15 cellular contexts compared by ENCODE assay signal in genomic region chr12:26422839-26423398, GRCh38.
DNase-seq lines count a peak whose midpoint lies in the region; ATAC-seq, FAIRE-seq and TF ChIP-seq lines count a peak whose summit lies in the region.
"Had no signal": no experiment of that assay in that cellular context is flagged by ENCODE, and none has a peak within 500 bp of the region (broad histone marks: within the 10 kb centered on the region; RNA-seq: fewer than 3 reads in every experiment).

No MANE protein-coding gene starts in this region.

- no TSS peak for BruUV-seq in IMR-90 (replicated peaks; lab: Mats Ljungman, UMichigan)

- WGBS in IMR-90 (ENCODE audit: extremely low coverage in 2 of 2, insufficient read length in 1 of 2), 2 experiments = no CpG with 5 or more reads among the region's 3 CpGs

- H2AFZ ChIP-seq in IMR-90 (replicated peaks; ENCODE audit: low read length, poor library complexity) = no peak overlapping the region

- H3K4me3 ChIP-seq in IMR-90 (ENCODE audit: insufficient read depth, low read depth, low read length) = no peak overlapping the region
- no peak overlapping the region for H3K4me3 ChIP-seq in foreskin fibroblast (ENCODE audit: low read depth in 1 of 2, low read length in 2 of 2)
- H3K4me3 ChIP-seq: mucosa of descending colon, SK-N-MC had no signal

- no peak overlapping the region for H4K8ac ChIP-seq in IMR-90 (ENCODE audit: low read depth in 2 of 2, low read length in 2 of 2)

- no peak overlapping the region for H3K14ac ChIP-seq in IMR-90 (replicated peaks; ENCODE audit: low read depth, low read length)

- no peak for DNase-seq in GM12892 (ENCODE audit: insufficient read length)
- DNase-seq in IMR-90 = no peak
- no peak for DNase-seq in activated T-cell treated with anti-CD3 and anti-CD28 coated beads for 4 hours
- DNase-seq in foreskin fibroblast = no peak
- no peak for DNase-seq in NK-92 (lab: John Stamatoyannopoulos, UW; ENCODE audit: unreplicated experiment)
- no peak for DNase-seq in putamen (ENCODE audit: low spot score)
- DNase-seq: activated T-cell treated with anti-CD3 and anti-CD28 coated beads, Interleukin-2, amount 50 U/mL, for 1 hour; mucosa of descending colon; NCI-H1694; NCI-H82; stimulated activated CD4-positive, alpha-beta T cell treated with anti-CD3 and anti-CD28 coated beads, Interleukin-4, amount 100 ng/mL, for 24 hours; WERI-Rb-1 had no signal

- no peaks in the 10 kb centered on the region for H3K36me3 ChIP-seq in IMR-90 (ENCODE audit: control insufficient read depth, insufficient read depth, low read length)
- H3K36me3 ChIP-seq: WERI-Rb-1 had no signal

- ATAC-seq in GM19455 (IDR thresholded peaks at IDR 0.05; ENCODE audit: unreplicated experiment) (peak; percentile 75), HG02798 (IDR thresholded peaks at IDR 0.05; ENCODE audit: poor library complexity, unreplicated experiment) (peak; percentile 72), IMR-90 (ENCODE audit: low read depth) (no peak)
- ATAC-seq: mucosa of descending colon had no signal

- TF ChIP-seq RAD21 in IMR-90 (IDR thresholded peaks at IDR 0.05; ENCODE audit: low read length) = no peak

- H4K5ac ChIP-seq in IMR-90 (ENCODE audit: low read depth, low read length) = no peak overlapping the region

- TF ChIP-seq POLR2A in GM12892 (IDR thresholded peaks at IDR 0.05; ENCODE audit: low read depth, low read length) (no peak), IMR-90 (IDR thresholded peaks at IDR 0.05; ENCODE audit: low read depth, low read length) (no peak)

- no peak overlapping the region for H2BK120ac ChIP-seq in IMR-90 (ENCODE audit: low read depth, low read length)

- no peak overlapping the region for H2BK5ac ChIP-seq in IMR-90 (ENCODE audit: low read depth, low read length, poor library complexity, severe bottlenecking)

- POLR2A ChIA-PET in IMR-90 (lab: Charles Lee; ENCODE audit: unreplicated experiment) = no interaction called here

- H2AK5ac ChIP-seq in IMR-90 (ENCODE audit: low read depth, low read length) = no peak overlapping the region

- no peak overlapping the region for H2BK20ac ChIP-seq in IMR-90 (ENCODE audit: low read depth, low read length)

- H3K27me3 ChIP-seq in IMR-90 (ENCODE audit: control insufficient read depth, insufficient read depth, low read length) = no peaks in the 10 kb centered on the region

- peak; percentile 79 for FAIRE-seq in GM12892 (lab: Jason Lieb, UNC)

- no peak overlapping the region for H2BK15ac ChIP-seq in IMR-90 (ENCODE audit: low read depth, low read length)

- in situ Hi-C loops in IMR-90 (cut with MboI; ENCODE audit: low sequenced_read_pairs) = no loop called here

- intact Hi-C loops in IMR-90 (cut with micrococcal nuclease) = no loop called here

- H2AK9ac ChIP-seq in IMR-90 (replicated peaks; ENCODE audit: low read depth, low read length, poor library complexity) = no peak overlapping the region

- CTCF ChIA-PET in IMR-90 (lab: Yijun Ruan, JAX) = interaction anchor here (0.6 kb wide), 1 partner anchor 76 kb away, joined by 7 read pairs; no protein-coding TSS in a partner anchor

- dilution Hi-C loops in IMR-90 (cut with HindIII; ENCODE audit: low sequenced_read_pairs, unreplicated experiment) = no loop called here

- no peaks in the 10 kb centered on the region for H3K9me1 ChIP-seq in IMR-90 (ENCODE audit: insufficient read depth, low read length)

- no peaks in the 10 kb centered on the region for H3K9me3 ChIP-seq in IMR-90 (ENCODE audit: control insufficient read depth, insufficient read depth, low read length)
- H3K9me3 ChIP-seq: mucosa of descending colon had no signal

- no peak overlapping the region for H3K56ac ChIP-seq in IMR-90 (ENCODE audit: extremely low read depth, insufficient read depth, low read length)

- H3K18ac ChIP-seq in IMR-90 (ENCODE audit: low read depth, low read length) = no peak overlapping the region

- H3K79me1 ChIP-seq in IMR-90 (ENCODE audit: low read depth in 1 of 2, low read length in 2 of 2) = no peaks in the 10 kb centered on the region

- H4K91ac ChIP-seq in IMR-90 (ENCODE audit: insufficient read depth, low read depth, low read length) = no peak overlapping the region

- no peak overlapping the region for H3K4ac ChIP-seq in IMR-90 (ENCODE audit: low read depth, low read length)

- no peak for TF ChIP-seq CTCF in IMR-90 (conservative IDR thresholded peaks at IDR 0.05; ENCODE audit: low read depth, low read length)
- no peak for TF ChIP-seq CTCF in foreskin fibroblast (IDR thresholded peaks at IDR 0.05; ENCODE audit: low read depth, low read length)

- H3K27ac ChIP-seq in IMR-90 (ENCODE audit: insufficient read depth, low read length) = no peak overlapping the region
- H3K27ac ChIP-seq: SK-N-MC, WERI-Rb-1 had no signal

- no peak overlapping the region for H3K9ac ChIP-seq in IMR-90 (ENCODE audit: low read depth, low read length)

- H3K23ac ChIP-seq in IMR-90 (ENCODE audit: low read depth, low read length) = no peak overlapping the region

- H3K4me2 ChIP-seq in IMR-90 (ENCODE audit: low read depth, low read length) = no peak overlapping the region

- no peaks in the 10 kb centered on the region for H3K4me1 ChIP-seq in IMR-90 (ENCODE audit: control insufficient read depth, insufficient read depth, low read length)

- no peaks in the 10 kb centered on the region for H4K20me1 ChIP-seq in IMR-90 (ENCODE audit: insufficient read depth, low read length)

TF ChIP-seq in IMR-90, 13 proteins besides CTCF, POLR2A, EP300 and RAD21:
- TF ChIP-seq MAFK (IDR thresholded peaks at IDR 0.05; ENCODE audit: low read depth, low read length) (peak; percentile 30; the same call in 1 of the 2 replicates), NFE2L2 (IDR thresholded peaks at IDR 0.05; ENCODE audit: low read depth, low read length) (no peak)
